In genomic region chr1:116652598-116652997, GRCh38 we compare ENCODE assay signal across 1 cellular context. TPM values are rescaled to one million over a fixed set of nuclear protein-coding genes. Genes with fewer than 3 reads are reported as not detected.
"Had no signal": no experiment of that assay in that cellular context is flagged by ENCODE, and none has a peak within 500 bp of the region (broad histone marks: within the 10 kb centered on the region; RNA-seq: fewer than 3 reads in every experiment).

No MANE protein-coding gene starts in this region.

RNA-seq across cellular contexts. Expression of gene IGSF3, which starts 14.9 kb away (rescaled TPM):
- polyA plus RNA-seq: immature natural killer cell had no signal
